ENCODE assay signal across 9 cellular contexts in the genomic region with DNA sequence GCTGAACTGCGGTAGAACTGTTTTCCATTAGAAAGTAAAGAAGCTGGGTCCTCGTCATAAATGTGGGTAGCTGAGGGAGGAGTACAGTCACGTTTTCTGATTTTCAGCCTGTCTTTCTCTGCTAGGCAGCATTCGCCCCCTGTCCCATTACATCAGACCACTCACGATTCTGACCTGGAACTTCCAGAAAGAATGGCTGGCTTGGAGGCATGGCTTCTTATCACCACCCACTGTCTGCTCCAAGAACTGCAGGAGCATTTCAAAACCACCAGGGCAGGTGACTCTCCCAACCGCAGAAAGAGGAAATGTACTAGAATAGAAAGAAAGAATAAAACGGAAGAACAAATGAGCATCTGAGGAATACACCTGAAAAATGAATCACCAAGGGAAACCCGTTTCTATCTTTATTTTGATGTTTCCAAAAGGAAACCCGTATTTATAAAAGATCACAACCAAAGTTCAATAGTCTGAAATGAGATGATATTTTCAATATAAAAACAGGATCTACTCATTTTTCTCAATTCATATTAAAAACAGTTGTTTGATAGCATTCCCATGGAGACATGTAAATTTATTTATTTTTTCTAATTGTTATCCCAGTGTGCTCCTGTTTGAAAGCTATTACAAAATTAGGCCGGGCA. TPM values are rescaled to one million over a fixed set of nuclear protein-coding genes. Genes with fewer than 3 reads are reported as not detected.
DNase-seq lines count a peak whose midpoint lies in the region; ATAC-seq, FAIRE-seq and TF ChIP-seq lines count a peak whose summit lies in the region.
"Had no signal": no experiment of that assay in that cellular context is flagged by ENCODE, and none has a peak within 500 bp of the region (broad histone marks: within the 10 kb centered on the region; RNA-seq: fewer than 3 reads in every experiment).

No MANE protein-coding gene starts in this region.

- POLR2A ChIA-PET in BJ (lab: Charles Lee), result interaction anchor here (1.0 kb wide), 1 partner anchor 19 kb away, joined by 3 read pairs; no protein-coding TSS in a partner anchor

- H3K4me3 ChIP-seq in BJ (ENCODE audit: low read depth, low read length), result no peak overlapping the region
- H3K4me3 ChIP-seq: skin epidermis had no signal

- CTCF ChIA-PET in BJ (lab: Yijun Ruan, JAX), result interaction anchor here (0.6 to 2.6 kb wide), 17 partner anchors 19 to 577 kb away, joined by 3 to 24 read pairs (median 4); partner anchors contain the start of gene POMP

- peak; percentile 45 for ATAC-seq in GM18868 (IDR thresholded peaks at IDR 0.05; ENCODE audit: unreplicated experiment)

- FAIRE-seq in HTR-8/SVneo (lab: Jason Lieb, UNC), result no peak

- H3K36me3 ChIP-seq in BJ (ENCODE audit: control insufficient read depth, insufficient read depth, low read length), result no peaks in the 10 kb centered on the region

- no peaks in the 10 kb centered on the region for H3K27me3 ChIP-seq in BJ (ENCODE audit: control insufficient read depth, insufficient read depth, low read length)

- no peak for DNase-seq in BJ (ENCODE audit: low read depth)
- DNase-seq in HTR-8/SVneo (ENCODE audit: insufficient read length, low spot score), result peak; percentile 42
- DNase-seq in OCI-M1 (lab: John Stamatoyannopoulos, UW), result peak; percentile 80
- DNase-seq in activated naive CD4-positive, alpha-beta T cell treated with Interleukin-2 at 50 U/mL for 16 hours, result peak; percentile 23
- peak; percentile 55 for DNase-seq in germinal center (ENCODE audit: low spot score)
- peak; percentile 77 for DNase-seq in pons (ENCODE audit: low spot score)
- DNase-seq in NCI-H1436 treated with DMSO at 0.1 percent for 48 hours (lab: John Stamatoyannopoulos, UW), result no peak

- TF ChIP-seq CTCF in BJ (IDR thresholded peaks at IDR 0.05; ENCODE audit: insufficient read depth, low read depth, low read length), result peak; percentile 94

RNA-seq across cellular contexts. Expression of gene POMP, which starts 22.1 kb away (rescaled TPM):
- 25.9 and 94.0 TPM in 2 replicates for polyA plus RNA-seq in BJ (2011; rRNA removed)
- 20.3 and 23.1 TPM in 2 replicates for polyA minus RNA-seq in BJ (2011; rRNA and poly(A)+ RNA removed)

Comparison
In these comparisons a context has a peak if more than half of its experiments do, and no peak if none do; other contexts are left out.
1. DNase-seq: peak in HTR-8/SVneo (single experiment), OCI-M1 (single experiment), activated naive CD4-positive, alpha-beta T cell treated with Interleukin-2 at 50 U/mL for 16 hours (single experiment), germinal center (single experiment) and pons (single experiment); none in BJ (single experiment) and NCI-H1436 treated with DMSO at 0.1 percent for 48 hours (single experiment).